Comparison of ENCODE assay signal across 14 cellular contexts in genomic region chr2:230674930-230675672, GRCh38.
"Had no signal": no experiment of that assay in that cellular context is flagged by ENCODE, and none has a peak within 500 bp of the region (broad histone marks: within the 10 kb centered on the region; RNA-seq: fewer than 3 reads in every experiment).

No MANE protein-coding gene starts in this region.

- ATAC-seq: activated CD8-positive, alpha-beta memory T cell treated with anti-CD3 and anti-CD28 coated beads, Interleukin-2, amount 10 ng/mL, durations not matched to agents 7 days and 5 days; body of pancreas; effector memory CD8-positive, alpha-beta T cell; left colon; natural killer cell treated with Interleukin-12 subunit alpha and Interleukin-12 subunit beta and Interleukin-15 and Interleukin-18, amount 100 ng/mL, for 72 hours had no signal

- H3K4me3 Mint-ChIP-seq: activated CD8-positive, alpha-beta memory T cell treated with anti-CD3 and anti-CD28 coated beads, Interleukin-2, amount 10 ng/mL, durations not matched to agents 7 days and 5 days; effector memory CD8-positive, alpha-beta T cell; natural killer cell treated with Interleukin-12 subunit alpha and Interleukin-12 subunit beta and Interleukin-15 and Interleukin-18, amount 100 ng/mL, for 72 hours had no signal

- H3K27ac Mint-ChIP-seq: effector memory CD8-positive, alpha-beta T cell had no signal

- H3K9me3 Mint-ChIP-seq: effector memory CD8-positive, alpha-beta T cell had no signal

- H3K27me3 Mint-ChIP-seq: activated CD8-positive, alpha-beta memory T cell treated with anti-CD3 and anti-CD28 coated beads, Interleukin-2, amount 10 ng/mL, durations not matched to agents 7 days and 5 days; effector memory CD8-positive, alpha-beta T cell; natural killer cell treated with Interleukin-12 subunit alpha and Interleukin-12 subunit beta and Interleukin-15 and Interleukin-18, amount 100 ng/mL, for 72 hours had no signal

- DNase-seq: activated CD4-positive, alpha-beta T cell treated with anti-CD3 and anti-CD28 coated beads for 1 hour; activated CD4-positive, alpha-beta T cell treated with anti-CD3 and anti-CD28 coated beads, Interleukin-2, amount 50 U/mL, for 48 hours; activated CD8-positive, alpha-beta memory T cell treated with anti-CD3 and anti-CD28 coated beads, Interleukin-2, amount 10 ng/mL, durations not matched to agents 7 days and 5 days; activated naive CD4-positive, alpha-beta T cell; body of pancreas; effector memory CD8-positive, alpha-beta T cell; foreskin fibroblast; mesendoderm; nucleus accumbens; stimulated activated naive CD4-positive, alpha-beta T cell; T-helper 2 cell; thyroid gland had no signal
